Comparison of ENCODE assay signal across 1 cellular context in the genomic region with DNA sequence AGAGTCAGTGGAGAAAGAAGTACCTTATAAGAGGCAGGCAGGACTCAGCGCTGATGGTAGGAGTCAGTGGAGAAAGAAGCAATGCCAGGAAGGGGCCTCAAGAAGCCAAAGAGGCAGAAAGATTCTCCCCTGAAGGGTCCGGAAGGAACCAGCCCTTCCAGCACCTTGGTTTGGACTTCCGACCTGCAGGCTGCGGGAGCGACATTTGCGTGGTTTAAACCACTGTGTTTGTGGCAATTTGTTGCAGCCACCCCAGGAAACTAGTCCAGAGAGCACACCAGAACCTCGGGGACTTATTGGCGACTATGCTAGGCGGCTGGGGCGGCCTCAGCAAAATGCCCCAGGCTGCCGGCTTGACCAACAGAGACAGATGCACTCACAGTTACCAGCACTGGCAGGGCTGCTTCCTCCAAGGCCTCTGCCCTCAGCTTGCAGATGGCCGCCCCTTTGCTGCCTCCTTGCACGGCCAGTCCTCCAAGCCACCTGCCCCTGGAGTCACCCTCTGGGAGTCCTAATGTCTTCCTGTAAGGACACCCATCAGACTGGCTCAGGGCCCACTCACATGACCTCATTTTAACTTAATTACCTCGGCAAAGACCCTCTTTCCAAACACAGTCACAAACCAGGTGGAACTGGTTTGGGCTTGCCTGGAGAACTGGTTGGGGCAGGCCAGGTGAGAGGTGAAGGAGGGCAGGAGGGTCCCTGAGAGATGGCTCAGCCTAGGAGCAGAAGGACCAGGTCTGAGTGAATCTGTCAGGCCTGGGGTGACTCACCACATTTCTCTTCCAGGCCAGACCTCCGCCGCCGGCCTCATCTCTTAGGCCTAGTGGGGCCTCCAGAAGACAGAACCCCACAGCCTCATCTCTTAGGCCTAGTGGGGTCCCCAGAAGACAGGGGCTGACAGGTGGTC.
TF ChIP-seq lines count a peak whose summit lies in the region.

No MANE protein-coding gene starts in this region.

TF ChIP-seq in K562, 482 proteins besides CTCF, POLR2A, EP300 and RAD21:
- TF ChIP-seq, protein P1, sequence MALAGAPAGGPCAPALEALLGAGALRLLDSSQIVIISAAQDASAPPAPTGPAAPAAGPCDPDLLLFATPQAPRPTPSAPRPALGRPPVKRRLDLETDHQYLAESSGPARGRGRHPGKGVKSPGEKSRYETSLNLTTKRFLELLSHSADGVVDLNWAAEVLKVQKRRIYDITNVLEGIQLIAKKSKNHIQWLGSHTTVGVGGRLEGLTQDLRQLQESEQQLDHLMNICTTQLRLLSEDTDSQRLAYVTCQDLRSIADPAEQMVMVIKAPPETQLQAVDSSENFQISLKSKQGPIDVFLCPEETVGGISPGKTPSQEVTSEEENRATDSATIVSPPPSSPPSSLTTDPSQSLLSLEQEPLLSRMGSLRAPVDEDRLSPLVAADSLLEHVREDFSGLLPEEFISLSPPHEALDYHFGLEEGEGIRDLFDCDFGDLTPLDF (CRISPR knock-in tag; IDR thresholded peaks at IDR 0.05): no peak
- TF ChIP-seq, protein P2, sequence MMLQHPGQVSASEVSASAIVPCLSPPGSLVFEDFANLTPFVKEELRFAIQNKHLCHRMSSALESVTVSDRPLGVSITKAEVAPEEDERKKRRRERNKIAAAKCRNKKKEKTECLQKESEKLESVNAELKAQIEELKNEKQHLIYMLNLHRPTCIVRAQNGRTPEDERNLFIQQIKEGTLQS (IDR thresholded peaks at IDR 0.05): peak; percentile 70
- TF ChIP-seq, protein P2 (CRISPR knock-in tag; conservative IDR thresholded peaks at IDR 0.05): no peak
- TF ChIP-seq JUND (IDR thresholded peaks at IDR 0.05; ENCODE audit: borderline replicate concordance, low read depth, low read length): peak; percentile 65; the same call in 1 of the 2 replicates
- no peak; the same call in 2 of the 3 replicates for TF ChIP-seq JUND (tag; IDR thresholded peaks at IDR 0.05; ENCODE audit: borderline replicate concordance, low read depth, low read length)
- no peak for TF ChIP-seq PCBP1 (IDR thresholded peaks at IDR 0.05; ENCODE audit: low read depth, low read length, poor library complexity, severe bottlenecking)
- TF ChIP-seq HLTF (IDR thresholded peaks at IDR 0.05): no peak
- TF ChIP-seq, protein P3, sequence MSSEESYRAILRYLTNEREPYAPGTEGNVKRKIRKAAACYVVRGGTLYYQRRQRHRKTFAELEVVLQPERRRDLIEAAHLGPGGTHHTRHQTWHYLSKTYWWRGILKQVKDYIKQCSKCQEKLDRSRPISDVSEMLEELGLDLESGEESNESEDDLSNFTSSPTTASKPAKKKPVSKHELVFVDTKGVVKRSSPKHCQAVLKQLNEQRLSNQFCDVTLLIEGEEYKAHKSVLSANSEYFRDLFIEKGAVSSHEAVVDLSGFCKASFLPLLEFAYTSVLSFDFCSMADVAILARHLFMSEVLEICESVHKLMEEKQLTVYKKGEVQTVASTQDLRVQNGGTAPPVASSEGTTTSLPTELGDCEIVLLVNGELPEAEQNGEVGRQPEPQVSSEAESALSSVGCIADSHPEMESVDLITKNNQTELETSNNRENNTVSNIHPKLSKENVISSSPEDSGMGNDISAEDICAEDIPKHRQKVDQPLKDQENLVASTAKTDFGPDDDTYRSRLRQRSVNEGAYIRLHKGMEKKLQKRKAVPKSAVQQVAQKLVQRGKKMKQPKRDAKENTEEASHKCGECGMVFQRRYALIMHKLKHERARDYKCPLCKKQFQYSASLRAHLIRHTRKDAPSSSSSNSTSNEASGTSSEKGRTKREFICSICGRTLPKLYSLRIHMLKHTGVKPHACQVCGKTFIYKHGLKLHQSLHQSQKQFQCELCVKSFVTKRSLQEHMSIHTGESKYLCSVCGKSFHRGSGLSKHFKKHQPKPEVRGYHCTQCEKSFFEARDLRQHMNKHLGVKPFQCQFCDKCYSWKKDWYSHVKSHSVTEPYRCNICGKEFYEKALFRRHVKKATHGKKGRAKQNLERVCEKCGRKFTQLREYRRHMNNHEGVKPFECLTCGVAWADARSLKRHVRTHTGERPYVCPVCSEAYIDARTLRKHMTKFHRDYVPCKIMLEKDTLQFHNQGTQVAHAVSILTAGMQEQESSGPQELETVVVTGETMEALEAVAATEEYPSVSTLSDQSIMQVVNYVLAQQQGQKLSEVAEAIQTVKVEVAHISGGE (CRISPR knock-in tag; IDR thresholded peaks at IDR 0.05): no peak
- peak; percentile 86 for TF ChIP-seq ZFX (CRISPR knock-in tag; IDR thresholded peaks at IDR 0.05)
- TF ChIP-seq FOXP1 (CRISPR knock-in tag; IDR thresholded peaks at IDR 0.05): peak; percentile 7; the same call in 1 of the 2 replicates
- TF ChIP-seq, protein P4, sequence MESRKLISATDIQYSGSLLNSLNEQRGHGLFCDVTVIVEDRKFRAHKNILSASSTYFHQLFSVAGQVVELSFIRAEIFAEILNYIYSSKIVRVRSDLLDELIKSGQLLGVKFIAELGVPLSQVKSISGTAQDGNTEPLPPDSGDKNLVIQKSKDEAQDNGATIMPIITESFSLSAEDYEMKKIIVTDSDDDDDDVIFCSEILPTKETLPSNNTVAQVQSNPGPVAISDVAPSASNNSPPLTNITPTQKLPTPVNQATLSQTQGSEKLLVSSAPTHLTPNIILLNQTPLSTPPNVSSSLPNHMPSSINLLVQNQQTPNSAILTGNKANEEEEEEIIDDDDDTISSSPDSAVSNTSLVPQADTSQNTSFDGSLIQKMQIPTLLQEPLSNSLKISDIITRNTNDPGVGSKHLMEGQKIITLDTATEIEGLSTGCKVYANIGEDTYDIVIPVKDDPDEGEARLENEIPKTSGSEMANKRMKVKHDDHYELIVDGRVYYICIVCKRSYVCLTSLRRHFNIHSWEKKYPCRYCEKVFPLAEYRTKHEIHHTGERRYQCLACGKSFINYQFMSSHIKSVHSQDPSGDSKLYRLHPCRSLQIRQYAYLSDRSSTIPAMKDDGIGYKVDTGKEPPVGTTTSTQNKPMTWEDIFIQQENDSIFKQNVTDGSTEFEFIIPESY (CRISPR knock-in tag; IDR thresholded peaks at IDR 0.05): 0 out of 2 replicates have a peak, but pooled peaks have one; percentile 25
- TF ChIP-seq NR2C1 (IDR thresholded peaks at IDR 0.05): no peak
- 0 out of 2 replicates have a peak, but pooled peaks have one; percentile 20 for TF ChIP-seq NR2C1 (tag; IDR thresholded peaks at IDR 0.05)
- TF ChIP-seq, protein P5, sequence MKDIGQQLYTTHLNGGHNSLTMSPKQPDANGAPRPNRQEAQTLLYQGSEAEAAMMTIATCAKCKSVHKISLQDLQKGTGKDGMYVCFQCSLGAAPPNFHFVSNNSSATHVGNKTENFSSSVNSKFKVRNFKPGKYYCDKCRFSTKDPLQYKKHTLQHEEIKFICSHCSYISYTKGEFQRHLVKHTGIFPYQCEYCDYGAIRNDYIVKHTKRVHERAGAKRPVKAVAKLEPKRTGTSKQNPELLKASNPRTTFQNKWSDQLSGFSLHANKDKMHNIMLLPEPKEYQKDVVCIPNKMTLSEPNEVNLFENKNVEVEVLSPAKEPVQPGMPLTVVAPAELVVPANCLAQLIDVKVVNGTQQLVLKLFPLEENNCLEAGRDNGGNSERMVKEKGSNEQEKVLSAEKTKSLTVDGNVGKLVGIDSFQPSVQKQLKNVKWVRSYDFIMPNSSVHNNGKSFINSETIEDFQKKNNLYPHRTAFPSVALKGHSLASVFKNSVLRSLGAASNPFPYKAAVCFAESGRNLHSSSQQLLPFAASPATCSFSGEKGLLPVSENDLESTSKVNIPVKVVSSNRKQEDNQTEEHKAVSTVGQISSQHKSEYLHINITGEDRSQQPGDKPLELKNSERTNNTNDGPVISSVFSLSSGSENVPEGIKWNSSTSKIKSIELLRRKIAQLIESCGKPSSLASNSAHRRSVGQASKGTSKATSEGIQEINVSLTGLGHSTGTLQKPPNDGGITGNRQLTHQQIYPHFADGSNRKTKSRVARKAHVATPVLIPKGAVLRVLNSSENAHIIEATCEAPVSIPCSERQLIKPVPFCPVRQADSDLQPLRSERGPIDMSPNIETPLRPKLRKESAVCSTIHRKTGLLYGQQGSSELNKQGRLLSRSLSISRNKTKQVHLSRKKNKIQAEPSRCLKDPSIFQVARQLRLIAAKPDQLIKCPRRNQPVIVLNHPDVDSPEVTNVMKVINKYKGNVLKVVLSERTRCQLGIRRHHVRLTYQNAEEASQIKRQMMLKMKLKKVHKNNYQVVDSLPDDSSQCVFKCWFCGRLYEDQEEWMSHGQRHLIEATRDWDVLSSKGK (CRISPR knock-in tag; IDR thresholded peaks at IDR 0.05): no peak
TF ChIP-seq in K562: peak in this region for 6.
